Comparison of ENCODE assay signal across 8 cellular contexts in genomic region chr12:50764861-50765324, GRCh38. TPM values are rescaled to one million over a fixed set of nuclear protein-coding genes. Genes with fewer than 3 reads are reported as not detected.
DNase-seq lines count a peak whose midpoint lies in the region; ATAC-seq, FAIRE-seq and TF ChIP-seq lines count a peak whose summit lies in the region.

No MANE protein-coding gene starts in this region.

- peak overlapping the region; percentile 67 for H3K4ac ChIP-seq in IMR-90 (ENCODE audit: low read depth, low read length)

- H3K18ac ChIP-seq in IMR-90 (ENCODE audit: low read depth, low read length): peak overlapping the region; percentile 56; the same call in 1 of the 2 replicates

- CTCF ChIA-PET in CD4-positive, alpha-beta memory T cell (lab: Charles Lee; ENCODE audit: partially characterized antibody): interaction anchor here (0.6 to 2.8 kb wide), 29 partner anchors 9 to 587 kb away, joined by 3 to 47 read pairs (median 4); partner anchors contain the start of genes LETMD1 and SLC11A2
- CTCF ChIA-PET in IMR-90 (lab: Yijun Ruan, JAX): interaction anchor here (0.6 to 2.5 kb wide), 9 partner anchors 9 to 363 kb away, joined by 3 to 28 read pairs (median 3); no protein-coding TSS in a partner anchor

- H3K9me3 Mint-ChIP-seq in CD4-positive, alpha-beta memory T cell: peaks cover 0 to 4% (median 0%) of the 10 kb centered on the region in 8 donors

- peak overlapping the region; percentile 43 to 67 for H3K4me3 ChIP-seq in CD4-positive, alpha-beta memory T cell (ENCODE audit: low read length in 2 of 2)
- H3K4me3 ChIP-seq in IMR-90 (ENCODE audit: insufficient read depth, low read depth, low read length) (peak overlapping the region; percentile 71), mononuclear cell (ENCODE audit: low read length) (peak overlapping the region; percentile 94), thoracic aorta (peak overlapping the region; percentile 87)

- dilution Hi-C loops in IMR-90 (cut with HindIII; ENCODE audit: low sequenced_read_pairs, unreplicated experiment): no loop called here

- peaks cover 3% of the 10 kb centered on the region; the same call in 1 of the 2 replicates for H3K9me1 ChIP-seq in IMR-90 (ENCODE audit: insufficient read depth, low read length)

- intact Hi-C loops in CD4-positive, alpha-beta memory T cell (cut with micrococcal nuclease): loop anchor here (1.0 to 10.0 kb wide), 9 partner anchors 60 to 767 kb away; partner anchors contain the start of genes BIN2, LARP4 and LIMA1
- intact Hi-C loops in IMR-90 (cut with micrococcal nuclease): loop anchor here (1.0 to 10.0 kb wide), 4 partner anchors 60 to 284 kb away; partner anchors contain the start of genes LETMD1 and SLC11A2

- H3K4me2 ChIP-seq in IMR-90 (ENCODE audit: low read depth, low read length): peak overlapping the region; percentile 93

- H4K5ac ChIP-seq in IMR-90 (ENCODE audit: low read depth, low read length): peak overlapping the region; percentile 66; the same call in 1 of the 2 replicates

- H2AK9ac ChIP-seq in IMR-90 (replicated peaks; ENCODE audit: low read depth, low read length, poor library complexity): peak overlapping the region; percentile 38

- BruUV-seq in IMR-90 (replicated peaks; lab: Mats Ljungman, UMichigan): no TSS peak

- POLR2A ChIA-PET in CD4-positive, alpha-beta memory T cell (lab: Charles Lee; ENCODE audit: partially characterized antibody): interaction anchor here (0.5 to 3.8 kb wide), 24 partner anchors 9 to 1577 kb away, joined by 3 to 31 read pairs (median 4); partner anchors contain the start of genes COX14, DAZAP2, LETMD1 and LIMA1
- POLR2A ChIA-PET in IMR-90 (lab: Charles Lee; ENCODE audit: unreplicated experiment): interaction anchor here (1.4 kb wide), 1 partner anchor 220 kb away, joined by 5 read pairs; no protein-coding TSS in a partner anchor

- peak overlapping the region; percentile 77 for H3K27ac ChIP-seq in CD4-positive, alpha-beta memory T cell (ENCODE audit: low read depth, low read length)
- peak overlapping the region; percentile 99 for H3K27ac ChIP-seq in IMR-90 (ENCODE audit: insufficient read depth, low read length)
- peak overlapping the region; percentile 95 to 96 for H3K27ac ChIP-seq in thoracic aorta

- H4K20me1 ChIP-seq in IMR-90 (ENCODE audit: insufficient read depth, low read length): peaks cover 23% of the 10 kb centered on the region

- H3K36me3 Mint-ChIP-seq in CD4-positive, alpha-beta memory T cell: peaks cover 0 to 17% of the 10 kb centered on the region in 2 donors

- in situ Hi-C loops in IMR-90 (cut with MboI; ENCODE audit: low sequenced_read_pairs): no loop called here
- in situ Hi-C loops in GM13976 (cut with MboI; ENCODE audit: low sequenced_read_pairs, unreplicated experiment): no loop called here

- H3K4me3 Mint-ChIP-seq in CD4-positive, alpha-beta memory T cell: peak overlapping the region; percentile 85 to 95 (median 91)

- peak; percentile 47 to 76 (median 57) for DNase-seq in CD4-positive, alpha-beta memory T cell
- DNase-seq in GM19239 (ENCODE audit: insufficient read length, low spot score) (no peak), IMR-90 (peak; percentile 35), T-helper 9 cell (peak; percentile 31), thoracic aorta (ENCODE audit: low spot score) (no peak), GM13976 (ENCODE audit: low spot score) (no peak)
- DNase-seq in effector CD8-positive, alpha-beta T cell (lab: John Stamatoyannopoulos, UW): peak; percentile 45

- H2AK5ac ChIP-seq in IMR-90 (ENCODE audit: low read depth, low read length): peak overlapping the region; percentile 50; the same call in 1 of the 2 replicates

- 4% methylated on average over 12 of the region's 17 CpGs; no CpG with 5 or more reads in 1 of the 2 experiments for WGBS in IMR-90 (ENCODE audit: extremely low coverage in 2 of 2, insufficient read length in 1 of 2), 2 experiments

- H3K9me3 ChIP-seq in CD4-positive, alpha-beta memory T cell (ENCODE audit: control insufficient read depth in 1 of 2, low read length in 2 of 2): no peaks in the 10 kb centered on the region
- no peaks in the 10 kb centered on the region; the same call in 1 of the 2 replicates for H3K9me3 ChIP-seq in IMR-90 (ENCODE audit: control insufficient read depth, insufficient read depth, low read length)
- no peaks in the 10 kb centered on the region for H3K9me3 ChIP-seq in mononuclear cell (ENCODE audit: low read depth, low read length)
- H3K9me3 ChIP-seq in thoracic aorta: no peaks in the 10 kb centered on the region

- peak overlapping the region; percentile 99 for H2BK5ac ChIP-seq in IMR-90 (ENCODE audit: low read depth, low read length, poor library complexity, severe bottlenecking)

- H3K27me3 Mint-ChIP-seq in CD4-positive, alpha-beta memory T cell: no peaks in the 10 kb centered on the region

- peak; percentile 37 for FAIRE-seq in GM19239 (lab: Jason Lieb, UNC)

- TF ChIP-seq POLR2A in IMR-90 (IDR thresholded peaks at IDR 0.05; ENCODE audit: low read depth, low read length): no peak

- no peak for TF ChIP-seq CTCF in IMR-90 (conservative IDR thresholded peaks at IDR 0.05; ENCODE audit: low read depth, low read length)
- TF ChIP-seq CTCF in thoracic aorta (IDR thresholded peaks at IDR 0.05): no peak
- TF ChIP-seq CTCF in GM13976 (IDR thresholded peaks at IDR 0.05; ENCODE audit: borderline replicate concordance, control extremely low read depth, extremely low read depth, insufficient read depth, missing control alignments): no peak

- H2BK20ac ChIP-seq in IMR-90 (ENCODE audit: low read depth, low read length): peak overlapping the region; percentile 48; the same call in 1 of the 2 replicates

- peaks cover 31 to 61% of the 10 kb centered on the region in 2 experiments for H3K79me1 ChIP-seq in IMR-90 (ENCODE audit: low read depth in 1 of 2, low read length in 2 of 2)

- peak overlapping the region; percentile 50 for H4K91ac ChIP-seq in IMR-90 (ENCODE audit: insufficient read depth, low read depth, low read length)

- H3K14ac ChIP-seq in IMR-90 (replicated peaks; ENCODE audit: low read depth, low read length): peak overlapping the region; percentile 62

- H3K27ac Mint-ChIP-seq in CD4-positive, alpha-beta memory T cell: peak overlapping the region; percentile 88 to 94 (median 93)

- H3K36me3 ChIP-seq in CD4-positive, alpha-beta memory T cell (ENCODE audit: insufficient read depth, low read length): no peaks in the 10 kb centered on the region
- no peaks in the 10 kb centered on the region for H3K36me3 ChIP-seq in IMR-90 (ENCODE audit: control insufficient read depth, insufficient read depth, low read length)
- no peaks in the 10 kb centered on the region for H3K36me3 ChIP-seq in thoracic aorta

- peak overlapping the region; percentile 92 for H3K23ac ChIP-seq in IMR-90 (ENCODE audit: low read depth, low read length)

- peak overlapping the region; percentile 98 for H2AFZ ChIP-seq in IMR-90 (replicated peaks; ENCODE audit: low read length, poor library complexity)

- H3K27me3 ChIP-seq in CD4-positive, alpha-beta memory T cell (ENCODE audit: insufficient read depth, low read length): no peaks in the 10 kb centered on the region
- no peaks in the 10 kb centered on the region for H3K27me3 ChIP-seq in IMR-90 (ENCODE audit: control insufficient read depth, insufficient read depth, low read length)
- no peaks in the 10 kb centered on the region for H3K27me3 ChIP-seq in mononuclear cell (ENCODE audit: insufficient read depth, low read length)
- H3K27me3 ChIP-seq in thoracic aorta (replicated peaks; ENCODE audit: insufficient read depth): no peaks in the 10 kb centered on the region

- peaks cover 21 to 52% (median 33%) of the 10 kb centered on the region in 4 donors for H3K4me1 Mint-ChIP-seq in CD4-positive, alpha-beta memory T cell

- peak overlapping the region; percentile 64 for H2BK120ac ChIP-seq in IMR-90 (ENCODE audit: low read depth, low read length)

- H3K56ac ChIP-seq in IMR-90 (ENCODE audit: extremely low read depth, insufficient read depth, low read length): peak overlapping the region; percentile 35

- H4K8ac ChIP-seq in IMR-90 (ENCODE audit: low read depth in 2 of 2, low read length in 2 of 2): peak overlapping the region in 1 of 2 experiments; percentile 73; a peak in 2 of 4 replicates

- TF ChIP-seq RAD21 in IMR-90 (IDR thresholded peaks at IDR 0.05; ENCODE audit: low read length): no peak

- H2BK15ac ChIP-seq in IMR-90 (ENCODE audit: low read depth, low read length): no peak overlapping the region

- peaks cover 27% of the 10 kb centered on the region for H3K4me1 ChIP-seq in CD4-positive, alpha-beta memory T cell (ENCODE audit: insufficient read depth, low read length)
- peaks cover 4% of the 10 kb centered on the region; the same call in 1 of the 2 replicates for H3K4me1 ChIP-seq in IMR-90 (ENCODE audit: control insufficient read depth, insufficient read depth, low read length)
- H3K4me1 ChIP-seq in mononuclear cell (ENCODE audit: insufficient read depth, low read length): peaks cover 43% of the 10 kb centered on the region
- peaks cover 17 to 31% of the 10 kb centered on the region in 2 donors for H3K4me1 ChIP-seq in thoracic aorta (ENCODE audit: control insufficient read depth in 1 of 2, low read depth in 2 of 2)

- ATAC-seq in IMR-90 (ENCODE audit: low read depth) (peak; percentile 1; the same call in 1 of the 2 replicates), thoracic aorta (ENCODE audit: insufficient number of reproducible peaks, low FRiP score, low read depth) (no peak)

- H3K9ac ChIP-seq in IMR-90 (ENCODE audit: low read depth, low read length): peak overlapping the region; percentile 94

TF ChIP-seq in IMR-90, 13 proteins besides CTCF, POLR2A, EP300 and RAD21:
- TF ChIP-seq CEBPB (IDR thresholded peaks at IDR 0.05; ENCODE audit: low read depth, low read length): peak; percentile 72
- TF ChIP-seq BHLHE40 (IDR thresholded peaks at IDR 0.05; ENCODE audit: low read depth, low read length): peak; percentile 9; the same call in 1 of the 2 replicates
- no peak for TF ChIP-seq MAFK (IDR thresholded peaks at IDR 0.05; ENCODE audit: low read depth, low read length)
- TF ChIP-seq, protein P1, sequence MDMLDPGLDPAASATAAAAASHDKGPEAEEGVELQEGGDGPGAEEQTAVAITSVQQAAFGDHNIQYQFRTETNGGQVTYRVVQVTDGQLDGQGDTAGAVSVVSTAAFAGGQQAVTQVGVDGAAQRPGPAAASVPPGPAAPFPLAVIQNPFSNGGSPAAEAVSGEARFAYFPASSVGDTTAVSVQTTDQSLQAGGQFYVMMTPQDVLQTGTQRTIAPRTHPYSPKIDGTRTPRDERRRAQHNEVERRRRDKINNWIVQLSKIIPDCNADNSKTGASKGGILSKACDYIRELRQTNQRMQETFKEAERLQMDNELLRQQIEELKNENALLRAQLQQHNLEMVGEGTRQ (IDR thresholded peaks at IDR 0.05; ENCODE audit: low read depth, low read length): no peak
- TF ChIP-seq MAZ (IDR thresholded peaks at IDR 0.05; ENCODE audit: borderline replicate concordance, low read depth, low read length): no peak
- no peak for TF ChIP-seq NFE2L2 (IDR thresholded peaks at IDR 0.05; ENCODE audit: low read depth, low read length)
TF ChIP-seq in IMR-90: peak in this region for 2.

RNA-seq across cellular contexts. Expression of gene ATF1, which starts 1.0 kb away (rescaled TPM):
- total RNA-seq in CD4-positive, alpha-beta memory T cell: 10 to 100 TPM; 52.2 to 52.3 TPM
- polyA plus RNA-seq in CD4-positive, alpha-beta memory T cell: 10 to 100 TPM; 48.7 to 50.8 TPM
- total RNA-seq in IMR-90 (2012; rRNA removed) (20.6 and 21.9 TPM in 2 replicates), mononuclear cell (9.6 TPM), thoracic aorta (10 to 100 TPM; 14.7 to 21.0 TPM)
- polyA plus RNA-seq in IMR-90 (2012; rRNA removed): 24.0 and 32.4 TPM in 2 replicates
- 5.2 and 5.4 TPM in 2 replicates for polyA plus RNA-seq in IMR-90 (2012; cell fraction: cytosol; rRNA removed)
- polyA plus RNA-seq in IMR-90 (2012; cell fraction: nucleus; rRNA removed; ENCODE audit: low replicate concordance): 1.9 and 8.5 TPM in 2 replicates

Comparison
In these comparisons a context has a peak if more than half of its experiments do, and no peak if none do; other contexts are left out.
1. DNase-seq: peak in CD4-positive, alpha-beta memory T cell (5 of 5), IMR-90 (single experiment), T-helper 9 cell (single experiment) and effector CD8-positive, alpha-beta T cell (single experiment); none in GM19239 (single experiment), thoracic aorta (single experiment) and GM13976 (single experiment).
2. Peak in every context shown above with its lines, with median percentiles within 50 percentile points of each other: H3K27ac ChIP-seq and H3K4me3 ChIP-seq.